Comparison of ENCODE assay signal across 8 cellular contexts in the genomic region with DNA sequence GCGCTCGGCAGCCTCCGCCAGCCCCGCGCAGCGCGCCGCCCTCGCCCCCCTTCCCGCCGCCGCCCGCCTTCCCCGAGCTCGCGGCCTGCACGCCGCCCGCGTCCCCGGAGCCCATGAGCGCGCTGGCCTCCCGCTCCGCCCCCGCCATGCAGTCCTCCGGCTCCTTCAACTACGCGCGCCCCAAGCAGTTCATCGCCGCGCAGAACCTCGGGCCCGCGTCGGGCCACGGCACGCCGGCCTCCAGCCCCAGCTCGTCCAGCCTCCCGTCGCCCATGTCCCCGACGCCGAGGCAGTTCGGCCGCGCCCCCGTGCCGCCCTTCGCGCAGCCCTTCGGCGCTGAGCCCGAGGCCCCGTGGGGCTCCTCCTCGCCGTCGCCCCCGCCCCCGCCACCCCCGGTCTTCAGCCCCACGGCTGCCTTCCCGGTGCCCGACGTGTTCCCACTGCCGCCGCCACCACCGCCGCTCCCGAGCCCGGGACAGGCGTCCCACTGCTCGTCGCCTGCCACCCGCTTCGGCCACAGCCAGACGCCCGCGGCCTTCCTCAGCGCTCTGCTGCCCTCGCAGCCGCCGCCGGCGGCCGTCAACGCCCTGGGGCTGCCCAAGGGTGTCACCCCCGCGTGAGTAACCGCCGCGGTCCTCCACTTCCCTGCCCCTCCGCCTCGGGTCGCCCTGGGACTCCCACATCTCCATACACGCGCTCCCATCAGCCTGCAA.
A peak's percentile ranks its signal among the peaks of the same experiment; 100 is the strongest.
DNase-seq lines count a peak whose midpoint lies in the region; ATAC-seq and TF ChIP-seq lines count a peak whose summit lies in the region.

No MANE protein-coding gene starts in this region.

- peak overlapping the region in 1 of 2 donors; percentile 34 for H3K4me3 ChIP-seq in cardiac fibroblast (replicated peaks in 1 of 2; ENCODE audit: low read depth in 2 of 2, low read length in 2 of 2)
- peak overlapping the region; percentile 53 for H3K4me3 ChIP-seq in lower lobe of right lung
- peak overlapping the region in 1 of 2 donors; percentile 59 for H3K4me3 ChIP-seq in stomach smooth muscle (ENCODE audit: low read length in 2 of 2)

- no peak for TF ChIP-seq POLR2A in GM18505 (IDR thresholded peaks at IDR 0.05; ENCODE audit: borderline replicate concordance, extremely low read depth, insufficient read depth, insufficient read length)

- H3K4me1 ChIP-seq in lower lobe of right lung (peaks cover 46% of the 10 kb centered on the region), stomach smooth muscle (ENCODE audit: control insufficient read depth, insufficient read depth, low read length) (peaks cover 29% of the 10 kb centered on the region)

- TF ChIP-seq CTCF in cardiac fibroblast (IDR thresholded peaks at IDR 0.05; ENCODE audit: low read depth, low read length) = no peak
- peak; percentile 14 for TF ChIP-seq CTCF in lower lobe of right lung (IDR thresholded peaks at IDR 0.05)

- H3K9ac ChIP-seq in stomach smooth muscle (ENCODE audit: low read length in 2 of 2) = peak overlapping the region; percentile 13 to 62

- H3K36me3 ChIP-seq in lower lobe of right lung (peaks cover 8% of the 10 kb centered on the region), stomach smooth muscle (ENCODE audit: control insufficient read depth in 2 of 2, insufficient read depth in 2 of 2, low read length in 2 of 2) (peaks cover 12 to 35% of the 10 kb centered on the region in 2 donors)

- intact Hi-C loops in lower lobe of right lung (cut with DNase I) = no loop called here

- no peaks in the 10 kb centered on the region for H3K9me3 ChIP-seq in lower lobe of right lung
- H3K9me3 ChIP-seq in stomach smooth muscle (ENCODE audit: control insufficient read depth in 2 of 2, low read length in 2 of 2) = no peaks in the 10 kb centered on the region

- peak overlapping the region; percentile 80 for H3K27ac ChIP-seq in lower lobe of right lung
- peak overlapping the region; percentile 78 for H3K27ac ChIP-seq in stomach smooth muscle (ENCODE audit: low read length)

- ATAC-seq in GM18907 (IDR thresholded peaks at IDR 0.05; ENCODE audit: unreplicated experiment) = peak; percentile 30
- peak; percentile 86 to 88 for ATAC-seq in lower lobe of right lung
- ATAC-seq in GM21717 (IDR thresholded peaks at IDR 0.05; ENCODE audit: unreplicated experiment) = no peak
- no peak for ATAC-seq in GM18505 (IDR thresholded peaks at IDR 0.05; ENCODE audit: unreplicated experiment)

- DNase-seq in Kasumi-1 (lab: John Stamatoyannopoulos, UW) = peak; percentile 7 to 8
- DNase-seq in cardiac fibroblast (ENCODE audit: low read depth in 2 of 2) = peak; percentile 42 to 51
- DNase-seq in lower lobe of right lung = peak; percentile 77
- DNase-seq in RPMI8226 = no peak

- no peaks in the 10 kb centered on the region for H3K27me3 ChIP-seq in lower lobe of right lung (ENCODE audit: low read depth)
- no peaks in the 10 kb centered on the region for H3K27me3 ChIP-seq in stomach smooth muscle (ENCODE audit: control insufficient read depth in 1 of 2, insufficient read depth in 2 of 2, low read length in 2 of 2)

Comparison
In these comparisons a context has a peak if more than half of its experiments do, and no peak if none do; other contexts are left out.
1. ATAC-seq: peak in GM18907 (single experiment) and lower lobe of right lung (2 of 2); none in GM21717 (single experiment) and GM18505 (single experiment).